ENCODE assay signal across 17 cellular contexts in the genomic region with DNA sequence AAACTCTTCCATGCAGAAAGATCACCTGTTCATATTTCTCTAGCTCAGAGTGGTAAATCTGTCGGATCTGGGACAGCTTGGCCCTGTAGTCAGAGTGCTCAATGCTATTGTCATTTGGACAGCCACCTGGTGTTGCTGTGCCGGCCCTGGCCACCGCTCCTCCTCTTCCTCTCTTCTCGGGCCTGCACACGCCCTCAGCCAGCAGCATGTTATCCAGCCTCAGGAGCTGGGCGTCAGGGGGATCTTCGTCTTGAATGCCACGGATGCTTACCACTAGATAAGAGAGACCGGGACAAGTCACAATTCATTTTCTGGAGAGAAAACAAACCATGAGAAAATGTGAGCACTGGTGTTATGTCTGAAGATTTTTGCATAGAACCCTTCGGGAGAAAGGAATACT. TPM values are rescaled to one million over a fixed set of nuclear protein-coding genes. Genes with fewer than 3 reads are reported as not detected.
DNase-seq lines count a peak whose midpoint lies in the region; ATAC-seq and TF ChIP-seq lines count a peak whose summit lies in the region.
"Had no signal": no experiment of that assay in that cellular context is flagged by ENCODE, and none has a peak within 500 bp of the region (broad histone marks: within the 10 kb centered on the region; RNA-seq: fewer than 3 reads in every experiment).

No MANE protein-coding gene starts in this region.

- no peak for DNase-seq in T-helper 1 cell
- no peak for DNase-seq in activated T-helper 1 cell treated with anti-CD3 and anti-CD28 coated beads, Interleukin-12 subunit alpha, Interleukin-12 subunit beta, Interleukin-2, Interleukin-4 antibody, amounts not matched to agents 30 ng/mL and 10 ng/mL and 1 ng/mL, durations not matched to agents 14 hours and 24 hours and 36 hours (ENCODE audit: low spot score)
- no peak for DNase-seq in mesothelial cell of epicardium (ENCODE audit: low spot score in 2 of 2, unreplicated experiment in 2 of 2)
- no peak for DNase-seq in NCI-H1417 (lab: John Stamatoyannopoulos, UW)
- DNase-seq: AML-193, DMS79 treated with DMSO at 0.1 percent for 48 hours, HFFc6, KG1, NCI-H1417 treated with DMSO at 0.1 percent for 48 hours, NCI-H187 treated with DMSO at 0.1 percent for 48 hours, NCI-H226, NCI-H524, NCI-H82, RPMI8226 had no signal

- peaks cover 2% of the 10 kb centered on the region for H3K4me1 Mint-ChIP-seq in T-helper 1 cell treated with Interleukin-12 subunit alpha and Interleukin-12 subunit beta and Interleukin-4 antibody, amounts not matched to agents 30 μg/mL and 1 μg/mL, for 36 hours (ENCODE audit: low read depth)
- peaks cover 8% of the 10 kb centered on the region for H3K4me1 Mint-ChIP-seq in activated T-helper 1 cell treated with anti-CD3 and anti-CD28 coated beads, Interleukin-12 subunit alpha, Interleukin-12 subunit beta, Interleukin-2, Interleukin-4 antibody, amounts not matched to agents 30 ng/mL and 10 ng/mL and 1 ng/mL, durations not matched to agents 14 hours and 24 hours and 36 hours (ENCODE audit: low read depth)
- H3K4me1 Mint-ChIP-seq in mesothelial cell of epicardium, result peaks cover 3% of the 10 kb centered on the region
- H3K4me1 Mint-ChIP-seq: CD14-positive monocyte had no signal

- no peaks in the 10 kb centered on the region for H3K9me3 Mint-ChIP-seq in T-helper 1 cell treated with Interleukin-12 subunit alpha and Interleukin-12 subunit beta and Interleukin-4 antibody, amounts not matched to agents 30 μg/mL and 1 μg/mL, for 36 hours
- H3K9me3 Mint-ChIP-seq in activated T-helper 1 cell treated with anti-CD3 and anti-CD28 coated beads, Interleukin-12 subunit alpha, Interleukin-12 subunit beta, Interleukin-2, Interleukin-4 antibody, amounts not matched to agents 30 ng/mL and 10 ng/mL and 1 ng/mL, durations not matched to agents 14 hours and 24 hours and 36 hours, result no peaks in the 10 kb centered on the region
- no peaks in the 10 kb centered on the region for H3K9me3 Mint-ChIP-seq in mesothelial cell of epicardium

- intact Hi-C loops in activated T-helper 1 cell treated with anti-CD3 and anti-CD28 coated beads, Interleukin-12 subunit alpha, Interleukin-12 subunit beta, Interleukin-2, Interleukin-4 antibody, amounts not matched to agents 30 ng/mL and 10 ng/mL and 1 ng/mL, durations not matched to agents 14 hours and 24 hours and 36 hours (cut with micrococcal nuclease), result no loop called here

- no peak for ATAC-seq in GM18498 (IDR thresholded peaks at IDR 0.05; ENCODE audit: unreplicated experiment)

- H3K36me3 Mint-ChIP-seq in T-helper 1 cell treated with Interleukin-12 subunit alpha and Interleukin-12 subunit beta and Interleukin-4 antibody, amounts not matched to agents 30 μg/mL and 1 μg/mL, for 36 hours (ENCODE audit: low read depth), result peaks cover 44% of the 10 kb centered on the region
- peaks cover 41% of the 10 kb centered on the region for H3K36me3 Mint-ChIP-seq in activated T-helper 1 cell treated with anti-CD3 and anti-CD28 coated beads, Interleukin-12 subunit alpha, Interleukin-12 subunit beta, Interleukin-2, Interleukin-4 antibody, amounts not matched to agents 30 ng/mL and 10 ng/mL and 1 ng/mL, durations not matched to agents 14 hours and 24 hours and 36 hours (ENCODE audit: low read depth)
- H3K36me3 Mint-ChIP-seq in mesothelial cell of epicardium, result peaks cover 24% of the 10 kb centered on the region
- H3K36me3 Mint-ChIP-seq: CD14-positive monocyte had no signal

- H3K27me3 Mint-ChIP-seq in T-helper 1 cell treated with Interleukin-12 subunit alpha and Interleukin-12 subunit beta and Interleukin-4 antibody, amounts not matched to agents 30 μg/mL and 1 μg/mL, for 36 hours (ENCODE audit: low read depth), result no peaks in the 10 kb centered on the region
- no peaks in the 10 kb centered on the region for H3K27me3 Mint-ChIP-seq in activated T-helper 1 cell treated with anti-CD3 and anti-CD28 coated beads, Interleukin-12 subunit alpha, Interleukin-12 subunit beta, Interleukin-2, Interleukin-4 antibody, amounts not matched to agents 30 ng/mL and 10 ng/mL and 1 ng/mL, durations not matched to agents 14 hours and 24 hours and 36 hours (ENCODE audit: insufficient read depth)
- H3K27me3 Mint-ChIP-seq in mesothelial cell of epicardium (ENCODE audit: low read depth), result no peaks in the 10 kb centered on the region

- H3K27ac Mint-ChIP-seq in T-helper 1 cell treated with Interleukin-12 subunit alpha and Interleukin-12 subunit beta and Interleukin-4 antibody, amounts not matched to agents 30 μg/mL and 1 μg/mL, for 36 hours, result peak overlapping the region; percentile 36
- peak overlapping the region; percentile 1 for H3K27ac Mint-ChIP-seq in activated T-helper 1 cell treated with anti-CD3 and anti-CD28 coated beads, Interleukin-12 subunit alpha, Interleukin-12 subunit beta, Interleukin-2, Interleukin-4 antibody, amounts not matched to agents 30 ng/mL and 10 ng/mL and 1 ng/mL, durations not matched to agents 14 hours and 24 hours and 36 hours
- H3K27ac Mint-ChIP-seq in mesothelial cell of epicardium, result peak overlapping the region; percentile 15
- H3K27ac Mint-ChIP-seq: HFFc6 had no signal

- no peak for TF ChIP-seq CTCF in mesothelial cell of epicardium (IDR thresholded peaks at IDR 0.05; ENCODE audit: unreplicated experiment)

- H3K4me3 Mint-ChIP-seq in T-helper 1 cell treated with Interleukin-12 subunit alpha and Interleukin-12 subunit beta and Interleukin-4 antibody, amounts not matched to agents 30 μg/mL and 1 μg/mL, for 36 hours, result no peak overlapping the region
- no peak overlapping the region for H3K4me3 Mint-ChIP-seq in activated T-helper 1 cell treated with anti-CD3 and anti-CD28 coated beads, Interleukin-12 subunit alpha, Interleukin-12 subunit beta, Interleukin-2, Interleukin-4 antibody, amounts not matched to agents 30 ng/mL and 10 ng/mL and 1 ng/mL, durations not matched to agents 14 hours and 24 hours and 36 hours
- no peak overlapping the region for H3K4me3 Mint-ChIP-seq in mesothelial cell of epicardium
- H3K4me3 Mint-ChIP-seq: CD14-positive monocyte, HFFc6 had no signal

RNA-seq across cellular contexts. Expression of gene CILP2, which starts 32.5 kb away (rescaled TPM):
- 0.26 and 0.29 TPM in 2 replicates for total RNA-seq in activated T-helper 1 cell treated with anti-CD3 and anti-CD28 coated beads, Interleukin-12 subunit alpha, Interleukin-12 subunit beta, Interleukin-2, Interleukin-4 antibody, amounts not matched to agents 30 ng/mL and 10 ng/mL and 1 ng/mL, durations not matched to agents 14 hours and 24 hours and 36 hours
- total RNA-seq in mesothelial cell of epicardium, result 22.7 to 23.2 TPM (median 23.2 TPM) in 3 replicates

RNA-seq across cellular contexts. Expression of gene YJEFN3, which starts 41.9 kb away (rescaled TPM):
- total RNA-seq in activated T-helper 1 cell treated with anti-CD3 and anti-CD28 coated beads, Interleukin-12 subunit alpha, Interleukin-12 subunit beta, Interleukin-2, Interleukin-4 antibody, amounts not matched to agents 30 ng/mL and 10 ng/mL and 1 ng/mL, durations not matched to agents 14 hours and 24 hours and 36 hours, result 13.6 and 15.0 TPM in 2 replicates
- total RNA-seq in mesothelial cell of epicardium, result 19.0 to 22.6 TPM (median 20.7 TPM) in 3 replicates

RNA-seq across cellular contexts. Expression of gene PBX4, which starts 47.9 kb away (rescaled TPM):
- total RNA-seq in activated T-helper 1 cell treated with anti-CD3 and anti-CD28 coated beads, Interleukin-12 subunit alpha, Interleukin-12 subunit beta, Interleukin-2, Interleukin-4 antibody, amounts not matched to agents 30 ng/mL and 10 ng/mL and 1 ng/mL, durations not matched to agents 14 hours and 24 hours and 36 hours, result 28.0 and 29.6 TPM in 2 replicates
- 11.3 to 12.8 TPM (median 12.2 TPM) in 3 replicates for total RNA-seq in mesothelial cell of epicardium

RNA-seq across cellular contexts. Expression of gene NDUFA13, which starts 54.5 kb away (rescaled TPM):
- total RNA-seq in activated T-helper 1 cell treated with anti-CD3 and anti-CD28 coated beads, Interleukin-12 subunit alpha, Interleukin-12 subunit beta, Interleukin-2, Interleukin-4 antibody, amounts not matched to agents 30 ng/mL and 10 ng/mL and 1 ng/mL, durations not matched to agents 14 hours and 24 hours and 36 hours, result 408 and 410 TPM in 2 replicates
- 338 to 343 TPM (median 342 TPM) in 3 replicates for total RNA-seq in mesothelial cell of epicardium

RNA-seq across cellular contexts. Expression of gene TSSK6, which starts 55.2 kb away (rescaled TPM):
- 3.0 and 4.1 TPM in 2 replicates for total RNA-seq in activated T-helper 1 cell treated with anti-CD3 and anti-CD28 coated beads, Interleukin-12 subunit alpha, Interleukin-12 subunit beta, Interleukin-2, Interleukin-4 antibody, amounts not matched to agents 30 ng/mL and 10 ng/mL and 1 ng/mL, durations not matched to agents 14 hours and 24 hours and 36 hours
- 1.9 to 2.3 TPM (median 2.1 TPM) in 3 replicates for total RNA-seq in mesothelial cell of epicardium

Comparison
In these comparisons a context has a peak if more than half of its experiments do, and no peak if none do; other contexts are left out.
1. RNA of gene CILP2, which starts 32.5 kb away (total RNA-seq): 22.7 to 23.2 TPM in mesothelial cell of epicardium; 0.26 to 0.29 TPM in activated T-helper 1 cell treated with anti-CD3 and anti-CD28 coated beads, Interleukin-12 subunit alpha, Interleukin-12 subunit beta, Interleukin-2, Interleukin-4 antibody, amounts not matched to agents 30 ng/mL and 10 ng/mL and 1 ng/mL, durations not matched to agents 14 hours and 24 hours and 36 hours; every median in the first group is over 10 times any median in the second.
2. Peak in every context shown above with its lines, with median percentiles within 50 percentile points of each other: H3K27ac Mint-ChIP-seq.